ENCODE assay signal across 25 cellular contexts in the genomic region with DNA sequence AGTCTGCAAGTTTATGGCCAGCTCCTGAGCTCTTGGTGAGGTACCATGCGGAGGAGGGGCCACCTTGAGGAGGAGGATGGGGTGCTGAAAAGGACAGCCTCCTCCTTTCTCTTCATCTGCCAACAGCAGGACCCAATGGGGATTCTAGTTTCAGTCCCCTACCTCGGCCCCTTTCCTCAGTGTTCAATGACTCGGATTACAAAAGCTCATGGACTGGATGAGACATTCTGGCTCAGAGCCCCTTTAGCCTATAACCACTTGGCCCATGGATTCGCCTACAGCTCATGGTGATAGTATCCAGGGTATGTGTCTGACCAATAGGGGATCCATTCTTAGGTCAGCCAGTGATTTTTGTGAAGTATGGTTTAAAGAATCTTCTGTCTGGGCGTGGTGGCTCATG. TPM values are rescaled to one million over a fixed set of nuclear protein-coding genes. Genes with fewer than 3 reads are reported as not detected.
DNase-seq lines count a peak whose midpoint lies in the region; ATAC-seq, FAIRE-seq and TF ChIP-seq lines count a peak whose summit lies in the region.
"Had no signal": no experiment of that assay in that cellular context is flagged by ENCODE, and none has a peak within 500 bp of the region (broad histone marks: within the 10 kb centered on the region; RNA-seq: fewer than 3 reads in every experiment).

No MANE protein-coding gene starts in this region.

- H3K14ac ChIP-seq in H1 (ENCODE audit: insufficient read length) = no peak overlapping the region

- in situ Hi-C loops in GM13976 (cut with MboI; ENCODE audit: low sequenced_read_pairs, unreplicated experiment) = no loop called here

- no peak overlapping the region for H4K91ac ChIP-seq in H1 (replicated peaks; ENCODE audit: insufficient read length, low read length)

- no peak overlapping the region for H2BK20ac ChIP-seq in H1 (ENCODE audit: low read length)

- H3K4me1 Mint-ChIP-seq in neural progenitor cell = peaks cover 4% of the 10 kb centered on the region

- no peaks in the 10 kb centered on the region for H3F3A ChIP-seq in SK-N-SH (replicated peaks; ENCODE audit: insufficient read depth)
- H3F3A ChIP-seq in neural progenitor cell (ENCODE audit: low read depth) = no peaks in the 10 kb centered on the region

- H3K9ac ChIP-seq in SK-N-SH = no peak overlapping the region
- H3K9ac ChIP-seq in H1 (replicated peaks in 1 of 4; ENCODE audit: extremely low read depth in 1 of 4, low read depth in 3 of 4, low read length in 3 of 4) = no peak overlapping the region
- H3K9ac ChIP-seq in neural progenitor cell = no peak overlapping the region

- no peak overlapping the region for H3K4me3 Mint-ChIP-seq in neural progenitor cell

- H3K4me3 ChIP-seq in SK-N-SH (ENCODE audit: low read depth in 2 of 2, low read length in 1 of 2) (no peak overlapping the region), MG63 (no peak overlapping the region), H1 (ENCODE audit: extremely low read depth in 1 of 4, insufficient read depth in 2 of 4, low read depth in 3 of 4, low read length in 4 of 4) (no peak overlapping the region), skeletal muscle cell (ENCODE audit: low read depth, low read length) (no peak overlapping the region), neural progenitor cell (no peak overlapping the region)
- H3K4me3 ChIP-seq: upper lobe of left lung had no signal

- peak overlapping the region; percentile 71; the same call in 1 of the 2 replicates for H2BK5ac ChIP-seq in H1 (ENCODE audit: low read depth, low read length)

- no peak overlapping the region for H3K56ac ChIP-seq in H1 (replicated peaks; ENCODE audit: insufficient read length, low read depth, low read length)

- H4K20me1 ChIP-seq in SK-N-SH (ENCODE audit: insufficient read depth) (no peaks in the 10 kb centered on the region), H1 (replicated peaks in 1 of 2; ENCODE audit: control insufficient read depth in 1 of 2, insufficient read depth in 2 of 2, low read length in 2 of 2) (no peaks in the 10 kb centered on the region), neural progenitor cell (ENCODE audit: low read depth) (no peaks in the 10 kb centered on the region)

- TF ChIP-seq RAD21 in SK-N-SH (IDR thresholded peaks at IDR 0.05; ENCODE audit: low read length) (no peak), H1 (IDR thresholded peaks at IDR 0.05 in 1 of 2, conservative IDR thresholded peaks at IDR 0.05 in 1 of 2; ENCODE audit: low read depth in 2 of 2, low read length in 2 of 2) (no peak)

- no peak overlapping the region for H4K5ac ChIP-seq in H1 (ENCODE audit: insufficient read length, low read depth, low read length)

- peaks cover 5% of the 10 kb centered on the region for H3K27me3 Mint-ChIP-seq in neural progenitor cell (ENCODE audit: insufficient read depth, low read depth)

- H3K23ac ChIP-seq in H1 (ENCODE audit: insufficient read length) = no peak overlapping the region

- no peak overlapping the region for H2BK120ac ChIP-seq in H1 (replicated peaks; ENCODE audit: low read depth, low read length)

- H3K4me2 ChIP-seq in SK-N-SH = no peak overlapping the region
- no peak overlapping the region; a peak in 1 of 4 replicates for H3K4me2 ChIP-seq in H1 (ENCODE audit: insufficient read depth in 1 of 2, low read depth in 2 of 2, low read length in 2 of 2)
- no peak overlapping the region for H3K4me2 ChIP-seq in neural progenitor cell

- CTCF ChIA-PET in SK-N-SH (lab: Yijun Ruan, JAX) (no interaction called here), H1 (lab: Charles Lee; ENCODE audit: partially characterized antibody) (interaction anchor here (1.3 to 2.6 kb wide), 3 partner anchors 16 to 130 kb away, joined by 4 to 14 read pairs (median 5); no protein-coding TSS in a partner anchor)

- H3K9me3 ChIP-seq in SK-N-SH (no peaks in the 10 kb centered on the region), MG63 (no peaks in the 10 kb centered on the region), H1 (ENCODE audit: insufficient read depth in 2 of 2, low read depth in 1 of 2, low read length in 1 of 2) (no peaks in the 10 kb centered on the region), neural progenitor cell (ENCODE audit: low read depth) (no peaks in the 10 kb centered on the region)
- H3K9me3 ChIP-seq: BE2C, upper lobe of left lung had no signal

- H4K8ac ChIP-seq in H1 (ENCODE audit: extremely low read depth, insufficient read depth, low read length) = no peak overlapping the region

- DNase-seq in SK-N-SH (no peak), MG63 (peak; percentile 75), H1 (ENCODE audit: low read depth in 1 of 2, low spot score in 2 of 2) (no peak), skeletal muscle cell (ENCODE audit: low read depth) (peak; percentile 13), neural progenitor cell (ENCODE audit: low spot score) (no peak), GM13976 (ENCODE audit: low spot score) (no peak), NCI-H128 (lab: John Stamatoyannopoulos, UW; ENCODE audit: unreplicated experiment) (no peak)
- DNase-seq: activated naive CD4-positive, alpha-beta T cell treated with anti-CD3 and anti-CD28 coated beads, Interleukin-2, amount 50 U/mL, for 16 hours; anterior cingulate cortex; BE2C; cerebellar nuclear complex; effector memory CD4-positive, alpha-beta T cell; left cardiac atrium; mesenchymal stem cell; NCI-H1092 treated with DMSO at 0.1 percent for 48 hours; NCI-H2029; PC-3; SHP77 treated with DMSO at 0.1 percent for 48 hours; stimulated activated CD4-positive, alpha-beta T cell treated with anti-CD3 and anti-CD28 coated beads, Interleukin-12 subunit alpha, Interleukin-12 subunit beta, amount 100 ng/mL, for 4 hours; upper lobe of left lung had no signal

- no peak overlapping the region for H3K4ac ChIP-seq in H1 (replicated peaks; ENCODE audit: insufficient read length, low read depth, low read length)

- TF ChIP-seq POLR2A in H1 (IDR thresholded peaks at IDR 0.05; ENCODE audit: control extremely low read depth in 1 of 2, low read depth in 2 of 2, low read length in 2 of 2) = no peak

- TF ChIP-seq CTCF in SK-N-SH (IDR thresholded peaks at IDR 0.05) (no peak), H1 (IDR thresholded peaks at IDR 0.05; ENCODE audit: control extremely low read depth in 1 of 3, insufficient read depth in 1 of 3, low read depth in 1 of 3, low read length in 3 of 3) (no peak), neural progenitor cell (IDR thresholded peaks at IDR 0.05) (no peak), GM13976 (IDR thresholded peaks at IDR 0.05; ENCODE audit: borderline replicate concordance, control extremely low read depth, extremely low read depth, insufficient read depth, missing control alignments) (no peak)

- no peak for FAIRE-seq in H1 (lab: Jason Lieb, UNC)

- H2BK12ac ChIP-seq in H1 (ENCODE audit: low read depth, low read length) = peak overlapping the region; percentile 53; the same call in 1 of the 2 replicates

- POLR2A ChIA-PET in SK-N-SH (lab: Yijun Ruan, JAX) (no interaction called here), H1 (lab: Charles Lee; ENCODE audit: partially characterized antibody) (interaction anchor here (1.1 kb wide), 1 partner anchor 19 kb away, joined by 3 read pairs; no protein-coding TSS in a partner anchor)

- H3K27ac ChIP-seq in SK-N-SH (ENCODE audit: low read depth in 2 of 2, low read length in 1 of 2) = no peak overlapping the region
- H3K27ac ChIP-seq in H1 (ENCODE audit: low read depth, low read length) = no peak overlapping the region
- H3K27ac ChIP-seq in neural progenitor cell = no peak overlapping the region
- H3K27ac ChIP-seq: 22Rv1, upper lobe of left lung had no signal

- no peaks in the 10 kb centered on the region; the same call in 1 of the 2 replicates for H3K23me2 ChIP-seq in H1 (ENCODE audit: low read depth, low read length)

- 6% methylated on average over 5 of the region's 5 CpGs for WGBS in SK-N-SH (ENCODE audit: low lambda C conversion rate)
- 80% methylated on average over 5 of the region's 5 CpGs; no CpG with 5 or more reads in 1 of the 2 experiments for WGBS in H1 (ENCODE audit: extremely low coverage in 1 of 2, insufficient coverage in 1 of 2, insufficient read length in 1 of 2, insufficient replicate concordance in 2 of 2, low coverage in 1 of 2, low lambda C conversion rate in 2 of 2, missing lambda C conversion rate in 1 of 2), 2 experiments

- no peaks in the 10 kb centered on the region for H3K9me2 ChIP-seq in SK-N-SH

- H3K18ac ChIP-seq in H1 (ENCODE audit: extremely low read depth, low read length) = peak overlapping the region; percentile 48; the same call in 1 of the 2 replicates

- H3K79me2 ChIP-seq in SK-N-SH (ENCODE audit: insufficient read depth) (no peaks in the 10 kb centered on the region), H1 (ENCODE audit: control insufficient read depth in 1 of 2, insufficient read depth in 2 of 2, low read length in 2 of 2) (no peaks in the 10 kb centered on the region), neural progenitor cell (ENCODE audit: low read depth) (no peaks in the 10 kb centered on the region)

- H2AK5ac ChIP-seq in H1 (ENCODE audit: low read depth, low read length) = no peak overlapping the region

- no peak overlapping the region for H3K27ac Mint-ChIP-seq in neural progenitor cell

- TF ChIP-seq EP300 in SK-N-SH (IDR thresholded peaks at IDR 0.05; ENCODE audit: borderline replicate concordance in 1 of 2, low read depth in 1 of 2, low read length in 1 of 2) (no peak), H1 (IDR thresholded peaks at IDR 0.05; ENCODE audit: borderline replicate concordance in 1 of 2, low read depth in 2 of 2, low read length in 2 of 2) (no peak)

- no peaks in the 10 kb centered on the region for H3K4me1 ChIP-seq in SK-N-SH (ENCODE audit: control insufficient read depth in 1 of 2, insufficient read depth in 2 of 2, low read depth in 1 of 2, low read length in 1 of 2)
- H3K4me1 ChIP-seq in H1 (replicated peaks in 1 of 4; ENCODE audit: control insufficient read depth in 3 of 4, insufficient read depth in 4 of 4, low read length in 3 of 4) = peaks cover 0 to 9% (median 7%) of the 10 kb centered on the region in 4 experiments; a peak in 6 of 7 replicates
- H3K4me1 ChIP-seq in neural progenitor cell = peaks cover 7% of the 10 kb centered on the region
- H3K4me1 ChIP-seq: BE2C had no signal

- H3K27me3 ChIP-seq in SK-N-SH (ENCODE audit: insufficient read depth) = peaks cover 89% of the 10 kb centered on the region
- H3K27me3 ChIP-seq in MG63 = no peaks in the 10 kb centered on the region
- H3K27me3 ChIP-seq in H1 (replicated peaks in 1 of 4; ENCODE audit: control insufficient read depth in 3 of 4, extremely low read depth in 1 of 4, insufficient read depth in 3 of 4, low read length in 3 of 4) = no peaks in the 10 kb centered on the region
- H3K27me3 ChIP-seq in neural progenitor cell = no peaks in the 10 kb centered on the region
- H3K27me3 ChIP-seq: upper lobe of left lung had no signal

- ATAC-seq in SK-N-SH treated with all-trans-retinoic acid at 6 μM for 48 hours = no peak
- ATAC-seq: esophagus mucosa, left cardiac atrium, PC-3 had no signal

- H3K36me3 ChIP-seq in SK-N-SH (replicated peaks in 1 of 2; ENCODE audit: control insufficient read depth in 1 of 2, insufficient read depth in 2 of 2, low read length in 1 of 2) = no peaks in the 10 kb centered on the region
- no peaks in the 10 kb centered on the region for H3K36me3 ChIP-seq in MG63
- H3K36me3 ChIP-seq in H1 (ENCODE audit: control insufficient read depth in 2 of 4, insufficient read depth in 4 of 4, low read length in 3 of 4) = no peaks in the 10 kb centered on the region
- no peaks in the 10 kb centered on the region for H3K36me3 ChIP-seq in neural progenitor cell
- H3K36me3 ChIP-seq: BE2C had no signal

- H2AFZ ChIP-seq in SK-N-SH (ENCODE audit: low read depth) (no peak overlapping the region), H1 (ENCODE audit: low read length) (no peak overlapping the region), neural progenitor cell (replicated peaks) (no peak overlapping the region)

- no peaks in the 10 kb centered on the region for H3K79me1 ChIP-seq in H1 (ENCODE audit: low read depth, low read length)

- H3K9me3 Mint-ChIP-seq in neural progenitor cell = no peaks in the 10 kb centered on the region

- no peaks in the 10 kb centered on the region for H3K36me3 Mint-ChIP-seq in neural progenitor cell

- H2BK15ac ChIP-seq in H1 (ENCODE audit: low read length) = no peak overlapping the region

RNA-seq across cellular contexts. Expression of a gene that starts 8.5 kb away (rescaled TPM):
- polyA plus RNA-seq in SK-N-SH (2012; rRNA removed) = 0.03 and 0.06 TPM in 2 replicates
- 0.03 TPM in 1 of 2 replicates, not detected in the other for polyA plus RNA-seq in SK-N-SH (2012; cell fraction: cytosol; rRNA removed)
- polyA plus RNA-seq in SK-N-SH (2012; cell fraction: nucleus; rRNA removed) = 0.08 and 0.27 TPM in 2 replicates
- total RNA-seq in MG63 (2014; rRNA removed; shearing (Covaris generic); ENCODE audit: low replicate concordance) = not detected in 2 replicates
- 0.23 and 0.24 TPM in 2 replicates for total RNA-seq in H1 (2021; fragmentation: NEBNext Ultra II Directional; extraction: Animal tissue kit (Norgen Biotek cat#: 25700))
- 0.72 and 1.2 TPM in 2 replicates for polyA plus RNA-seq in H1 (2011; rRNA removed)
- polyA plus RNA-seq in H1 (2011; cell fraction: cytosol; rRNA removed) = 0.80 TPM
- polyA plus RNA-seq in H1 (2011; cell fraction: nucleus; rRNA removed) = 0.93 TPM
- 0.29 to 1.2 TPM (median 0.74 TPM) in 4 replicates for polyA plus RNA-seq in H1 (2012, experiment 1 of 2)
- 0.31 TPM for polyA plus RNA-seq in H1 (2012, experiment 2 of 2)
- 0.04 TPM for polyA plus RNA-seq in H1 (2013, experiment 1 of 2)
- polyA plus RNA-seq in H1 (2013, experiment 2 of 2) = 0.04 TPM
- polyA minus RNA-seq in H1 (2011; rRNA and poly(A)+ RNA removed) = 0.73 and 1.6 TPM in 2 replicates
- polyA minus RNA-seq in H1 (2011; cell fraction: cytosol; rRNA and poly(A)+ RNA removed) = not detected
- polyA minus RNA-seq in H1 (2011; cell fraction: nucleus; rRNA and poly(A)+ RNA removed) = 1.00 TPM
- not detected in 2 replicates for total RNA-seq in neural progenitor cell (ENCODE audit: low replicate concordance)
- total RNA-seq: G401, LHCN-M2, PC-3 had no signal

Comparison
In these comparisons a context has a peak if more than half of its experiments do, and no peak if none do; other contexts are left out.
1. DNase-seq: peak in MG63 (single experiment) and skeletal muscle cell (single experiment); none in SK-N-SH (single experiment), H1 (0 of 2), neural progenitor cell (single experiment), GM13976 (single experiment) and NCI-H128 (single experiment).